ENCODE assay signal across 1 cellular context in the genomic region with DNA sequence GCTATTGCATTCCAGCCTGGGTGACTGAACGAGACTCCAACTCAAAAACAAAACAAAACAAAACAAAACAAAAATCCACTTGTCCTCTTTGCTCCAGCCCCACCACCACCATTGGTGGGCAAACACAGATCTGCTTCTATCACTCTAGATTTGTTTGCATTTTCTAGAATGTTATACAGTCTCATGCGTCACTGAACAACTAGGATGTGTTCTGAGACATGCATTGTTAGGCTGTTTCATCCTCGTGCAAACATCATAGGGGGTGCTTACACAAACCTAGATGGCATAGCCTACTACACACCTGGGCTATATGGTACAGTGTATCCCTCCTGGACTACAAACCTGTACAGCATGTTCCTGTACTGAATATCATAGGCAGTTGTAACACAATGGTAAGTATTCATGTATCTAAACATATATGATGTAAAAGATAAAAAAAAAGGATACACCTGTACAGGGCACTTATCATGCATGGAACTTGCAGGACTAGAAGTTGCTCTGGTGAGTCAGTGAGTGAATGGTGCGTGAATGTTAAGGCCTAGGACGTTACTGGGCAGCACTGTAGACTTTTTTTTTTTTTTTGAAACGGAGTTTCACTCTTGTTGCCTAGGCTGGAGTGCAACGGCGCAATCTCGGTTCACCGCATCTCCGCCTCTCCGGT.
TF ChIP-seq lines count a peak whose summit lies in the region.

No MANE protein-coding gene starts in this region.

TF ChIP-seq in HepG2, 621 proteins besides CTCF, POLR2A, EP300 and RAD21 (continued from another document):
- TF ChIP-seq, protein P1, sequence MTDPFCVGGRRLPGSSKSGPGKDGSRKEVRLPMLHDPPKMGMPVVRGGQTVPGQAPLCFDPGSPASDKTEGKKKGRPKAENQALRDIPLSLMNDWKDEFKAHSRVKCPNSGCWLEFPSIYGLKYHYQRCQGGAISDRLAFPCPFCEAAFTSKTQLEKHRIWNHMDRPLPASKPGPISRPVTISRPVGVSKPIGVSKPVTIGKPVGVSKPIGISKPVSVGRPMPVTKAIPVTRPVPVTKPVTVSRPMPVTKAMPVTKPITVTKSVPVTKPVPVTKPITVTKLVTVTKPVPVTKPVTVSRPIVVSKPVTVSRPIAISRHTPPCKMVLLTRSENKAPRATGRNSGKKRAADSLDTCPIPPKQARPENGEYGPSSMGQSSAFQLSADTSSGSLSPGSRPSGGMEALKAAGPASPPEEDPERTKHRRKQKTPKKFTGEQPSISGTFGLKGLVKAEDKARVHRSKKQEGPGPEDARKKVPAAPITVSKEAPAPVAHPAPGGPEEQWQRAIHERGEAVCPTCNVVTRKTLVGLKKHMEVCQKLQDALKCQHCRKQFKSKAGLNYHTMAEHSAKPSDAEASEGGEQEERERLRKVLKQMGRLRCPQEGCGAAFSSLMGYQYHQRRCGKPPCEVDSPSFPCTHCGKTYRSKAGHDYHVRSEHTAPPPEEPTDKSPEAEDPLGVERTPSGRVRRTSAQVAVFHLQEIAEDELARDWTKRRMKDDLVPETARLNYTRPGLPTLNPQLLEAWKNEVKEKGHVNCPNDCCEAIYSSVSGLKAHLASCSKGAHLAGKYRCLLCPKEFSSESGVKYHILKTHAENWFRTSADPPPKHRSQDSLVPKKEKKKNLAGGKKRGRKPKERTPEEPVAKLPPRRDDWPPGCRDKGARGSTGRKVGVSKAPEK (CRISPR knock-in tag; IDR thresholded peaks at IDR 0.05; ENCODE audit: borderline replicate concordance), result no peak
- TF ChIP-seq MBD4 (IDR thresholded peaks at IDR 0.05; ENCODE audit: borderline replicate concordance, low read length) (no peak), HMGA1 (CRISPR knock-in tag; conservative IDR thresholded peaks at IDR 0.05) (no peak), ZNF747 (CRISPR knock-in tag; IDR thresholded peaks at IDR 0.05; ENCODE audit: borderline replicate concordance) (no peak), ZNF496 (CRISPR knock-in tag; IDR thresholded peaks at IDR 0.05; ENCODE audit: insufficient replicate concordance) (no peak), ZNF660 (CRISPR knock-in tag; IDR thresholded peaks at IDR 0.05; ENCODE audit: borderline replicate concordance, low read depth) (no peak), BRCA1 (CRISPR knock-in tag; IDR thresholded peaks at IDR 0.05) (no peak), NFRKB (IDR thresholded peaks at IDR 0.05) (no peak), RARA (CRISPR knock-in tag; IDR thresholded peaks at IDR 0.05) (peak; percentile 26; the same call in 1 of the 2 replicates), KLF9 (CRISPR knock-in tag; IDR thresholded peaks at IDR 0.05; ENCODE audit: low read depth) (no peak), IKZF4 (CRISPR knock-in tag; IDR thresholded peaks at IDR 0.05; ENCODE audit: borderline replicate concordance, low read depth, not compliant biosample characterization) (no peak), AHDC1 (CRISPR knock-in tag; IDR thresholded peaks at IDR 0.05; ENCODE audit: borderline replicate concordance) (0 out of 2 replicates have a peak, but pooled peaks have one; percentile 21), FOXC1 (CRISPR knock-in tag; IDR thresholded peaks at IDR 0.05; ENCODE audit: borderline replicate concordance) (no peak), KLF13 (CRISPR knock-in tag; IDR thresholded peaks at IDR 0.05) (no peak), HNRNPL (IDR thresholded peaks at IDR 0.05; ENCODE audit: low read depth, low read length) (no peak), ZBTB14 (CRISPR knock-in tag; IDR thresholded peaks at IDR 0.05) (no peak), CBX5 (CRISPR knock-in tag; IDR thresholded peaks at IDR 0.05; ENCODE audit: borderline replicate concordance) (no peak), ATF4 (CRISPR knock-in tag; IDR thresholded peaks at IDR 0.05) (0 out of 4 replicates have a peak, but pooled peaks of 1 of the 2 experiments have one; percentile 13), NR0B2 (CRISPR knock-in tag; IDR thresholded peaks at IDR 0.05) (no peak), KDM4B (CRISPR knock-in tag; IDR thresholded peaks at IDR 0.05) (no peak), ZNF776 (CRISPR knock-in tag; IDR thresholded peaks at IDR 0.05) (no peak), CENPX (CRISPR knock-in tag; IDR thresholded peaks at IDR 0.05) (no peak), SAP130 (CRISPR knock-in tag; IDR thresholded peaks at IDR 0.05; ENCODE audit: low read depth) (0 out of 2 replicates have a peak, but pooled peaks have one; percentile 1)
- TF ChIP-seq, protein P2, sequence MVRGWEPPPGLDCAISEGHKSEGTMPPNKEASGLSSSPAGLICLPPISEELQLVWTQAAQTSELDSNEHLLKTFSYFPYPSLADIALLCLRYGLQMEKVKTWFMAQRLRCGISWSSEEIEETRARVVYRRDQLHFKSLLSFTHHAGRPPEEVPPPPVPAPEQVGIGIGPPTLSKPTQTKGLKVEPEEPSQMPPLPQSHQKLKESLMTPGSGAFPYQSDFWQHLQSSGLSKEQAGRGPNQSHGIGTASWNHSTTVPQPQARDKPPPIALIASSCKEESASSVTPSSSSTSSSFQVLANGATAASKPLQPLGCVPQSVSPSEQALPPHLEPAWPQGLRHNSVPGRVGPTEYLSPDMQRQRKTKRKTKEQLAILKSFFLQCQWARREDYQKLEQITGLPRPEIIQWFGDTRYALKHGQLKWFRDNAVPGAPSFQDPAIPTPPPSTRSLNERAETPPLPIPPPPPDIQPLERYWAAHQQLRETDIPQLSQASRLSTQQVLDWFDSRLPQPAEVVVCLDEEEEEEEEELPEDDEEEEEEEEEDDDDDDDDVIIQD (CRISPR knock-in tag; IDR thresholded peaks at IDR 0.05; ENCODE audit: low read depth), result no peak
- TF ChIP-seq, protein P3, sequence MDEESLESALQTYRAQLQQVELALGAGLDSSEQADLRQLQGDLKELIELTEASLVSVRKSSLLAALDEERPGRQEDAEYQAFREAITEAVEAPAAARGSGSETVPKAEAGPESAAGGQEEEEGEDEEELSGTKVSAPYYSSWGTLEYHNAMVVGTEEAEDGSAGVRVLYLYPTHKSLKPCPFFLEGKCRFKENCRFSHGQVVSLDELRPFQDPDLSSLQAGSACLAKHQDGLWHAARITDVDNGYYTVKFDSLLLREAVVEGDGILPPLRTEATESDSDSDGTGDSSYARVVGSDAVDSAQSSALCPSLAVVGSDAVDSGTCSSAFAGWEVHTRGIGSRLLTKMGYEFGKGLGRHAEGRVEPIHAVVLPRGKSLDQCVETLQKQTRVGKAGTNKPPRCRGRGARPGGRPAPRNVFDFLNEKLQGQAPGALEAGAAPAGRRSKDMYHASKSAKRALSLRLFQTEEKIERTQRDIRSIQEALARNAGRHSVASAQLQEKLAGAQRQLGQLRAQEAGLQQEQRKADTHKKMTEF (CRISPR knock-in tag; IDR thresholded peaks at IDR 0.05), result peak; percentile 27; the same call in 1 of the 2 replicates
- TF ChIP-seq, protein P4, sequence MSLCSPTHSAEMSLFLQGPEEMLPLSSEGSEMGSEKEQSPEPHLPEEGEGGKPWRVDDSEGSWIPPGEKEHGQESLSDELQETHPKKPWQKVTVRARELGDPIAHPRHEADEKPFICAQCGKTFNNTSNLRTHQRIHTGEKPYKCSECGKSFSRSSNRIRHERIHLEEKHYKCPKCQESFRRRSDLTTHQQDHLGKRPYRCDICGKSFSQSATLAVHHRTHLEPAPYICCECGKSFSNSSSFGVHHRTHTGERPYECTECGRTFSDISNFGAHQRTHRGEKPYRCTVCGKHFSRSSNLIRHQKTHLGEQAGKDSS (CRISPR knock-in tag; IDR thresholded peaks at IDR 0.05; ENCODE audit: borderline replicate concordance, low read depth), result no peak
- TF ChIP-seq, protein P5, sequence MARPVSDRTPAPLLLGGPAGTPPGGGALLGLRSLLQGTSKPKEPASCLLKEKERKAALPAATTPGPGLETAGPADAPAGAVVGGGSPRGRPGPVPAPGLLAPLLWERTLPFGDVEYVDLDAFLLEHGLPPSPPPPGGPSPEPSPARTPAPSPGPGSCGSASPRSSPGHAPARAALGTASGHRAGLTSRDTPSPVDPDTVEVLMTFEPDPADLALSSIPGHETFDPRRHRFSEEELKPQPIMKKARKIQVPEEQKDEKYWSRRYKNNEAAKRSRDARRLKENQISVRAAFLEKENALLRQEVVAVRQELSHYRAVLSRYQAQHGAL (CRISPR knock-in tag; IDR thresholded peaks at IDR 0.05; ENCODE audit: not compliant biosample characterization), result no peak
- TF ChIP-seq, protein P6, sequence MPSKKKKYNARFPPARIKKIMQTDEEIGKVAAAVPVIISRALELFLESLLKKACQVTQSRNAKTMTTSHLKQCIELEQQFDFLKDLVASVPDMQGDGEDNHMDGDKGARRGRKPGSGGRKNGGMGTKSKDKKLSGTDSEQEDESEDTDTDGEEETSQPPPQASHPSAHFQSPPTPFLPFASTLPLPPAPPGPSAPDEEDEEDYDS (CRISPR knock-in tag; IDR thresholded peaks at IDR 0.05), result no peak
TF ChIP-seq in HepG2: peak in this region for 13.
